10 cellular contexts compared by ENCODE assay signal in the genomic region with DNA sequence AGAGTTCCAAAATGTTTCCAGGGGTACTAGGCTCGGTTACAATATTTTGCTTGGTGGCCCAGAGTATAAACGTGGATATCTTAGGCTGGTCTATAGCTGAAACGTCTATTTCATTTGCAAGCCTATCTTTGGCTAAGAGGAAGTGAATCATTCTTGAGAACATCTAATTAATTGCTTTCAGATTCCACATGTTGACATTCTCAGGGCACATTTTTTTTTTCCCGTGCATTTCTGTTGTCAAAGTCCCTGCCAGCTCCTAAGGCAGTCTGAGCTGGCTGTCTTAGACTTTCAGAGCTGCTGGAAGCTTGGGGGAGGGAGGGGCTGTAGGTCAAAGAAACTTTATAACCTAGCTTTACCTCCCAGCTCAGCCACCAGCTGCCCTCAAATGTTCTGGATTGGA. TPM values are rescaled to one million over a fixed set of nuclear protein-coding genes. Genes with fewer than 3 reads are reported as not detected.
DNase-seq lines count a peak whose midpoint lies in the region; ATAC-seq lines count a peak whose summit lies in the region.
"Had no signal": no experiment of that assay in that cellular context is flagged by ENCODE, and none has a peak within 500 bp of the region (broad histone marks: within the 10 kb centered on the region; RNA-seq: fewer than 3 reads in every experiment).

No MANE protein-coding gene starts in this region.

- H3K27ac Mint-ChIP-seq in memory B cell = no peak overlapping the region
- no peak overlapping the region for H3K27ac Mint-ChIP-seq in natural killer cell treated with Interleukin-12 subunit alpha and Interleukin-12 subunit beta and Interleukin-15 and Interleukin-18, amount 100 ng/mL, for 72 hours

- H3K27me3 ChIP-seq in MG63 = no peaks in the 10 kb centered on the region

- ATAC-seq in memory B cell (ENCODE audit: low read depth) (peak; percentile 42), HG03342 (IDR thresholded peaks at IDR 0.05; ENCODE audit: unreplicated experiment) (no peak), GM18498 (IDR thresholded peaks at IDR 0.05; ENCODE audit: unreplicated experiment) (no peak)
- ATAC-seq in natural killer cell treated with Interleukin-12 subunit alpha and Interleukin-12 subunit beta and Interleukin-15 and Interleukin-18, amount 100 ng/mL, for 72 hours = no peak

- peaks cover 21% of the 10 kb centered on the region for H3K27me3 Mint-ChIP-seq in memory B cell
- H3K27me3 Mint-ChIP-seq in natural killer cell treated with Interleukin-12 subunit alpha and Interleukin-12 subunit beta and Interleukin-15 and Interleukin-18, amount 100 ng/mL, for 72 hours = peaks cover under 1 to 7% of the 10 kb centered on the region in 2 donors

- H3K36me3 Mint-ChIP-seq in memory B cell = no peaks in the 10 kb centered on the region
- no peaks in the 10 kb centered on the region for H3K36me3 Mint-ChIP-seq in natural killer cell treated with Interleukin-12 subunit alpha and Interleukin-12 subunit beta and Interleukin-15 and Interleukin-18, amount 100 ng/mL, for 72 hours

- H3K36me3 ChIP-seq in MG63 = no peaks in the 10 kb centered on the region

- no peak overlapping the region for H3K4me3 Mint-ChIP-seq in memory B cell
- no peak overlapping the region for H3K4me3 Mint-ChIP-seq in natural killer cell treated with Interleukin-12 subunit alpha and Interleukin-12 subunit beta and Interleukin-15 and Interleukin-18, amount 100 ng/mL, for 72 hours

- H3K9me3 ChIP-seq in MG63 = no peaks in the 10 kb centered on the region

- H3K9me3 Mint-ChIP-seq in memory B cell = no peaks in the 10 kb centered on the region
- no peaks in the 10 kb centered on the region for H3K9me3 Mint-ChIP-seq in natural killer cell treated with Interleukin-12 subunit alpha and Interleukin-12 subunit beta and Interleukin-15 and Interleukin-18, amount 100 ng/mL, for 72 hours

- peaks cover 2% of the 10 kb centered on the region for H3K4me1 Mint-ChIP-seq in memory B cell
- no peaks in the 10 kb centered on the region for H3K4me1 Mint-ChIP-seq in natural killer cell treated with Interleukin-12 subunit alpha and Interleukin-12 subunit beta and Interleukin-15 and Interleukin-18, amount 100 ng/mL, for 72 hours (ENCODE audit: low read depth in 2 of 2)

- DNase-seq in NCI-H1105 treated with DMSO at 0.1 percent for 48 hours (lab: John Stamatoyannopoulos, UW) (peak; percentile 37), NCI-H1105 (lab: John Stamatoyannopoulos, UW) (no peak), MG63 (peak; percentile 35), amniotic stem cell (lab: John Stamatoyannopoulos, UW) (peak; percentile 53), memory B cell (ENCODE audit: low spot score in 2 of 2) (no peak)
- DNase-seq in natural killer cell treated with Interleukin-12 subunit alpha and Interleukin-12 subunit beta and Interleukin-15 and Interleukin-18, amount 100 ng/mL, for 72 hours (ENCODE audit: low spot score) = no peak
- DNase-seq: activated effector memory CD4-positive, alpha-beta T cell treated with anti-CD3 and anti-CD28 coated beads, Interleukin-2, amount 50 U/mL, for 16 hours; KG1 had no signal

- H3K4me3 ChIP-seq in MG63 = no peak overlapping the region

RNA-seq across cellular contexts. Expression of a gene that starts 23.2 kb away (rescaled TPM):
- 0.53 TPM in 1 of 2 replicates, not detected in the other for total RNA-seq in MG63 (2014; rRNA removed; shearing (Covaris generic); ENCODE audit: low replicate concordance)
- under 1 TPM; 0.36 to 0.70 TPM for total RNA-seq in natural killer cell treated with Interleukin-12 subunit alpha and Interleukin-12 subunit beta and Interleukin-15 and Interleukin-18, amount 100 ng/mL, for 72 hours

Comparison
In these comparisons a context has a peak if more than half of its experiments do, and no peak if none do; other contexts are left out.
1. DNase-seq: peak in NCI-H1105 treated with DMSO at 0.1 percent for 48 hours (single experiment), MG63 (single experiment) and amniotic stem cell (single experiment); none in NCI-H1105 (single experiment), memory B cell (0 of 2) and natural killer cell treated with Interleukin-12 subunit alpha and Interleukin-12 subunit beta and Interleukin-15 and Interleukin-18, amount 100 ng/mL, for 72 hours (single experiment).